20 cellular contexts compared by ENCODE assay signal in genomic region chr13:73204916-73205315, GRCh38.
A peak's percentile ranks its signal among the peaks of the same experiment; 100 is the strongest.
DNase-seq lines count a peak whose midpoint lies in the region; ATAC-seq and TF ChIP-seq lines count a peak whose summit lies in the region.
"Had no signal": no experiment of that assay in that cellular context is flagged by ENCODE, and none has a peak within 500 bp of the region (broad histone marks: within the 10 kb centered on the region; RNA-seq: fewer than 3 reads in every experiment).

No MANE protein-coding gene starts in this region.

- no peaks in the 10 kb centered on the region for H3K9me3 ChIP-seq in SK-N-SH
- H3K9me3 ChIP-seq in hepatocyte (ENCODE audit: low read depth): no peaks in the 10 kb centered on the region
- H3K9me3 ChIP-seq: BLaER1, Caco-2 had no signal

- H3K4me3 ChIP-seq in SK-N-SH (ENCODE audit: low read depth in 2 of 2, low read length in 1 of 2): no peak overlapping the region
- H3K4me3 ChIP-seq in hepatocyte: no peak overlapping the region
- H3K4me3 ChIP-seq: BLaER1 had no signal

- no peaks in the 10 kb centered on the region for H3K4me1 Mint-ChIP-seq in neural crest cell
- H3K4me1 Mint-ChIP-seq: B cell; CD4-positive, CD25-positive, alpha-beta regulatory T cell had no signal

- H3K36me3 Mint-ChIP-seq in neural crest cell (ENCODE audit: low read depth): no peaks in the 10 kb centered on the region
- H3K36me3 Mint-ChIP-seq in activated naive CD4-positive, alpha-beta T cell treated with anti-CD3 and anti-CD28 coated beads, Interleukin-2, amount 50 U/mL, for 72 hours: no peaks in the 10 kb centered on the region
- H3K36me3 Mint-ChIP-seq: CD4-positive, CD25-positive, alpha-beta regulatory T cell; CD8-positive, alpha-beta T cell had no signal

- no peak for ATAC-seq in SK-N-SH treated with all-trans-retinoic acid at 6 μM for 48 hours
- ATAC-seq in activated naive CD4-positive, alpha-beta T cell treated with anti-CD3 and anti-CD28 coated beads, Interleukin-2, amount 50 U/mL, for 72 hours: no peak
- ATAC-seq: CD8-positive, alpha-beta T cell had no signal

- H4K20me1 ChIP-seq in SK-N-SH (ENCODE audit: insufficient read depth): no peaks in the 10 kb centered on the region
- H4K20me1 ChIP-seq in hepatocyte (ENCODE audit: insufficient read depth, poor library complexity, severe bottlenecking): no peaks in the 10 kb centered on the region
- H4K20me1 ChIP-seq: BLaER1 had no signal

- TF ChIP-seq CTCF in SK-N-SH (IDR thresholded peaks at IDR 0.05) (no peak), hepatocyte (IDR thresholded peaks at IDR 0.05; ENCODE audit: poor library complexity) (no peak), neural crest cell (conservative IDR thresholded peaks at IDR 0.05) (no peak)

- POLR2A ChIA-PET in SK-N-SH (lab: Yijun Ruan, JAX): no interaction called here
- POLR2A ChIA-PET in HEK293T (lab: Yijun Ruan, JAX): no interaction called here

- H3K27me3 Mint-ChIP-seq in neural crest cell (ENCODE audit: low read depth): peaks cover 4% of the 10 kb centered on the region
- H3K27me3 Mint-ChIP-seq: CD4-positive, CD25-positive, alpha-beta regulatory T cell had no signal

- no peak overlapping the region for H3K4me3 Mint-ChIP-seq in neural crest cell
- H3K4me3 Mint-ChIP-seq: B cell; CD4-positive, CD25-positive, alpha-beta regulatory T cell; CD8-positive, alpha-beta T cell had no signal

- CTCF ChIA-PET in SK-N-SH (lab: Yijun Ruan, JAX) (no interaction called here), HEK293T (lab: Yijun Ruan, JAX) (no interaction called here)

- H3K4me1 ChIP-seq in SK-N-SH (ENCODE audit: control insufficient read depth in 1 of 2, insufficient read depth in 2 of 2, low read depth in 1 of 2, low read length in 1 of 2) (no peaks in the 10 kb centered on the region), hepatocyte (ENCODE audit: insufficient read depth) (peaks cover 4% of the 10 kb centered on the region)
- H3K4me1 ChIP-seq: BLaER1 had no signal

- H3K9me2 ChIP-seq in SK-N-SH (no peaks in the 10 kb centered on the region), hepatocyte (replicated peaks; ENCODE audit: insufficient read depth) (no peaks in the 10 kb centered on the region)

- 56% methylated on average over 5 of the region's 5 CpGs for WGBS in SK-N-SH (ENCODE audit: low lambda C conversion rate)
- 68% methylated on average over 5 of the region's 5 CpGs for WGBS in hepatocyte (ENCODE audit: low lambda C conversion rate, missing lambda C conversion rate)

- H3K27me3 ChIP-seq in SK-N-SH (ENCODE audit: insufficient read depth) (no peaks in the 10 kb centered on the region), hepatocyte (no peaks in the 10 kb centered on the region)
- H3K27me3 ChIP-seq: BLaER1 had no signal

- no peak for TF ChIP-seq EP300 in SK-N-SH (IDR thresholded peaks at IDR 0.05; ENCODE audit: borderline replicate concordance in 1 of 2, low read depth in 1 of 2, low read length in 1 of 2)

- H3K79me2 ChIP-seq in SK-N-SH (ENCODE audit: insufficient read depth): no peaks in the 10 kb centered on the region
- no peaks in the 10 kb centered on the region for H3K79me2 ChIP-seq in hepatocyte

- H2AFZ ChIP-seq in SK-N-SH (ENCODE audit: low read depth) (no peak overlapping the region), hepatocyte (no peak overlapping the region)

- H3K27ac ChIP-seq in SK-N-SH (ENCODE audit: low read depth in 2 of 2, low read length in 1 of 2): no peak overlapping the region
- peak overlapping the region; percentile 11 for H3K27ac ChIP-seq in hepatocyte
- H3K27ac ChIP-seq: 22Rv1, BLaER1, C4-2B had no signal

- no peaks in the 10 kb centered on the region for H3F3A ChIP-seq in SK-N-SH (replicated peaks; ENCODE audit: insufficient read depth)

- no peak for DNase-seq in SK-N-SH
- no peak for DNase-seq in HEK293T (ENCODE audit: extremely low spot score)
- no peak for DNase-seq in hepatocyte (ENCODE audit: low spot score)
- no peak for DNase-seq in neural crest cell (ENCODE audit: low read depth, low spot score)
- no peak for DNase-seq in H4 (ENCODE audit: low spot score)
- DNase-seq in activated effector memory CD4-positive, alpha-beta T cell treated with Interleukin-2 at 50 U/mL for 16 hours: no peak
- DNase-seq in activated naive CD4-positive, alpha-beta T cell treated with anti-CD3 and anti-CD28 coated beads, Interleukin-2, amount 50 U/mL, for 72 hours (ENCODE audit: low spot score in 2 of 2): no peak
- DNase-seq: Caco-2; CD4-positive, CD25-positive, alpha-beta regulatory T cell; CD8-positive, alpha-beta T cell; DMS153; DND-41; GOT3; H7; HCEC 1CT had no signal

- no peak for TF ChIP-seq RAD21 in SK-N-SH (IDR thresholded peaks at IDR 0.05; ENCODE audit: low read length)

- peak overlapping the region; percentile 23 for H3K27ac Mint-ChIP-seq in neural crest cell (ENCODE audit: unreplicated experiment)
- H3K27ac Mint-ChIP-seq in activated naive CD4-positive, alpha-beta T cell treated with anti-CD3 and anti-CD28 coated beads, Interleukin-2, amount 50 U/mL, for 72 hours: no peak overlapping the region
- H3K27ac Mint-ChIP-seq: B cell; CD4-positive, CD25-positive, alpha-beta regulatory T cell; CD8-positive, alpha-beta T cell had no signal

- H3K4me2 ChIP-seq in SK-N-SH (no peak overlapping the region), hepatocyte (no peak overlapping the region)
- H3K4me2 ChIP-seq: BLaER1 had no signal

- no peaks in the 10 kb centered on the region for H3K9me3 Mint-ChIP-seq in neural crest cell
- H3K9me3 Mint-ChIP-seq in activated naive CD4-positive, alpha-beta T cell treated with anti-CD3 and anti-CD28 coated beads, Interleukin-2, amount 50 U/mL, for 72 hours: no peaks in the 10 kb centered on the region
- H3K9me3 Mint-ChIP-seq: CD8-positive, alpha-beta T cell had no signal

- no peak overlapping the region for H3K9ac ChIP-seq in SK-N-SH
- H3K9ac ChIP-seq: BLaER1 had no signal

- H3K36me3 ChIP-seq in SK-N-SH (replicated peaks in 1 of 2; ENCODE audit: control insufficient read depth in 1 of 2, insufficient read depth in 2 of 2, low read length in 1 of 2) (no peaks in the 10 kb centered on the region), hepatocyte (replicated peaks; ENCODE audit: insufficient read depth, low read depth) (no peaks in the 10 kb centered on the region)
- H3K36me3 ChIP-seq: BLaER1 had no signal

TF ChIP-seq in SK-N-SH treated with all-trans-retinoic acid at 6 μM for 48 hours, 23 proteins besides CTCF, POLR2A, EP300 and RAD21 (continues in another document):
- no peak for TF ChIP-seq ISL1 (CRISPR knock-in tag; IDR thresholded peaks at IDR 0.05)
- TF ChIP-seq PPARA (CRISPR knock-in tag; IDR thresholded peaks at IDR 0.05; ENCODE audit: borderline replicate concordance): no peak
- no peak for TF ChIP-seq CSDC2 (CRISPR knock-in tag; IDR thresholded peaks at IDR 0.05)
- no peak for TF ChIP-seq BACH2 (CRISPR knock-in tag; IDR thresholded peaks at IDR 0.05; ENCODE audit: borderline replicate concordance)
- no peak for TF ChIP-seq TSHZ2 (CRISPR knock-in tag; IDR thresholded peaks at IDR 0.05)
- no peak for TF ChIP-seq GLIS3 (CRISPR knock-in tag; IDR thresholded peaks at IDR 0.05)

TF ChIP-seq in HEK293T, 16 proteins besides CTCF, POLR2A, EP300 and RAD21:
- TF ChIP-seq TARDBP (IDR thresholded peaks at IDR 0.05): no peak
- TF ChIP-seq PKNOX1 (IDR thresholded peaks at IDR 0.05): 0 out of 2 replicates have a peak, but pooled peaks have one; percentile 49
TF ChIP-seq in HEK293T: peak in this region for 1.
